In the genomic region with DNA sequence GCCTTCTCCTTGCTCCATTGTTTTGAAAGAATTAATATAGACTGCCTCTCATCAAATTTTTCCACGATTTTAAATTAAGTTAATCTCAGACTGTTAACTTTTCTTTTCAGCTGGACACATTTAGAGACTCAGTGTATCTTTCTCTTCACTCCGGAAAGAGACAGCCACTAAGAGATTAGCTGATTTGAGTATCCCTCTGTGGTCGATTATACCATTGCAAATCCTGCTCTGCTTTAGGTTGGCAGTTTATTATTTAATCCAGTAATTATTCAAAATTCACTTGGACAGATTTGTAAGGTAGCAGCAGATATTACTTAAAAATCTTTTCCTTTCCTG, we compare ENCODE assay signal across 8 cellular contexts. TPM values are rescaled to one million over a fixed set of nuclear protein-coding genes. Genes with fewer than 3 reads are reported as not detected.
DNase-seq lines count a peak whose midpoint lies in the region; TF ChIP-seq lines count a peak whose summit lies in the region.

No MANE protein-coding gene starts in this region.

- peak overlapping the region; percentile 60 for H3K9ac ChIP-seq in rectal smooth muscle tissue (ENCODE audit: low read length)

- DNase-seq in GM12864 (ENCODE audit: low read depth) (no peak), RWPE1 (ENCODE audit: low spot score) (no peak), esophagus squamous epithelium (lab: John Stamatoyannopoulos, UW) (no peak), NCI-H2171 treated with DMSO at 0.1 percent for 48 hours (lab: John Stamatoyannopoulos, UW) (no peak), posterior cingulate gyrus (no peak), GM19238 (ENCODE audit: insufficient read length, low spot score) (no peak), DMS114 treated with DMSO at 0.1 percent for 48 hours (lab: John Stamatoyannopoulos, UW; ENCODE audit: unreplicated experiment) (no peak)

- TF ChIP-seq POLR2A in esophagus squamous epithelium (IDR thresholded peaks at IDR 0.05): no peak

- H3K4me1 ChIP-seq in esophagus squamous epithelium (peaks cover 0 to 53% (median 18%) of the 10 kb centered on the region in 3 donors), rectal smooth muscle tissue (ENCODE audit: control insufficient read depth, insufficient read depth, low read length) (peaks cover 3% of the 10 kb centered on the region)

- CTCF ChIA-PET in RWPE1 (lab: Yijun Ruan, JAX): interaction anchor here (1.1 to 2.9 kb wide), 2 partner anchors 27 to 76 kb away, joined by 8 to 10 read pairs; no protein-coding TSS in a partner anchor

- intact Hi-C loops in esophagus squamous epithelium (cut with DNase I): no loop called here
- intact Hi-C loops in posterior cingulate gyrus (cut with DNase I): loop anchor here (2.0 to 5.0 kb wide), 2 partner anchors 30 to 49 kb away; a partner anchor contains a TSS

- peak overlapping the region; percentile 100 for H3K4me3 ChIP-seq in GM12864 (ENCODE audit: low read depth, low read length)
- H3K4me3 ChIP-seq in esophagus squamous epithelium: peak overlapping the region; percentile 79 to 94 (median 90)
- peak overlapping the region; percentile 74 for H3K4me3 ChIP-seq in rectal smooth muscle tissue (ENCODE audit: low read length)

- POLR2A ChIA-PET in RWPE1 (lab: Yijun Ruan, JAX; ENCODE audit: low non-redundant PET): interaction anchor here (0.9 to 1.4 kb wide), 2 partner anchors 13 to 29 kb away, joined by 4 read pairs; a partner anchor contains a TSS

- H3K36me3 ChIP-seq in esophagus squamous epithelium (peaks cover 0 to 18% (median 4%) of the 10 kb centered on the region in 3 donors), rectal smooth muscle tissue (ENCODE audit: control insufficient read depth, insufficient read depth, low read length) (peaks cover 2% of the 10 kb centered on the region)

- H3K27ac ChIP-seq in RWPE1 (peak overlapping the region; percentile 90), esophagus squamous epithelium (peak overlapping the region; percentile 91 to 99 (median 96)), rectal smooth muscle tissue (ENCODE audit: low read depth, low read length) (peak overlapping the region; percentile 99)

- no peaks in the 10 kb centered on the region for H3K9me3 ChIP-seq in esophagus squamous epithelium

- WGBS in esophagus squamous epithelium, 2 donors: 1 to 7% methylated on average over 3 of the region's 3 CpGs

- no peak for TF ChIP-seq CTCF in GM12864 (IDR thresholded peaks at IDR 0.05; ENCODE audit: low read depth, low read length, missing control alignments)
- TF ChIP-seq CTCF in RWPE1 (conservative IDR thresholded peaks at IDR 0.05; ENCODE audit: low read depth): no peak
- TF ChIP-seq CTCF in esophagus squamous epithelium (IDR thresholded peaks at IDR 0.05): no peak

- H3K27me3 ChIP-seq in esophagus squamous epithelium (no peaks in the 10 kb centered on the region), rectal smooth muscle tissue (ENCODE audit: control insufficient read depth, insufficient read depth, low read length) (no peaks in the 10 kb centered on the region)

RNA-seq across cellular contexts. Expression of a gene that starts 0.6 kb away (rescaled TPM):
- total RNA-seq in esophagus squamous epithelium: 100 to 1,000 TPM; 112 to 230 (median 194) TPM

RNA-seq across cellular contexts. Expression of a gene that starts 29.2 kb away (rescaled TPM):
- total RNA-seq in esophagus squamous epithelium: 10 to 100 TPM; 15.8 to 42.2 (median 24.0) TPM

RNA-seq across cellular contexts. Expression of a gene that starts 48.0 kb away (rescaled TPM):
- 10 to 100 TPM; 19.8 to 26.3 (median 22.5) TPM for total RNA-seq in esophagus squamous epithelium

RNA-seq across cellular contexts. Expression of a gene that starts 48.1 kb away (rescaled TPM):
- 10 to 100 TPM in 3 of 4 donors, 1 to 10 TPM in 1; 5.3 to 22.2 (median 14.6) TPM for total RNA-seq in esophagus squamous epithelium
